Comparison of ENCODE assay signal across 8 cellular contexts in genomic region chr10:117441812-117442443, GRCh38.
A peak's percentile ranks its signal among the peaks of the same experiment; 100 is the strongest.
DNase-seq lines count a peak whose midpoint lies in the region; ATAC-seq, FAIRE-seq and TF ChIP-seq lines count a peak whose summit lies in the region.

No MANE protein-coding gene starts in this region.

- ATAC-seq in GM19438 (IDR thresholded peaks at IDR 0.05; ENCODE audit: low read depth, unreplicated experiment) (peak; percentile 74), HG02885 (IDR thresholded peaks at IDR 0.05; ENCODE audit: poor library complexity, unreplicated experiment) (no peak), HG02610 (IDR thresholded peaks at IDR 0.05; ENCODE audit: unreplicated experiment) (no peak)

- H3K4me1 ChIP-seq in suprapubic skin = peaks cover 22% of the 10 kb centered on the region

- H3K27ac Mint-ChIP-seq in nephron progenitor cell = no peak overlapping the region

- H3K36me3 ChIP-seq in suprapubic skin = no peaks in the 10 kb centered on the region

- FAIRE-seq in HTR-8/SVneo (lab: Jason Lieb, UNC) = no peak

- no peaks in the 10 kb centered on the region for H3K27me3 ChIP-seq in suprapubic skin

- in situ Hi-C loops in astrocyte of the cerebellum (cut with HindIII; ENCODE audit: low sequenced_read_pairs) = loop anchor here (25.0 kb wide), 1 partner anchor 230 kb away; no protein-coding TSS in a partner anchor

- H3K27me3 Mint-ChIP-seq in nephron progenitor cell (ENCODE audit: low read depth, poor library complexity) = peaks cover 23% of the 10 kb centered on the region

- no peak overlapping the region for H3K4me3 Mint-ChIP-seq in nephron progenitor cell

- WGBS in suprapubic skin = 56% methylated on average over 5 of the region's 6 CpGs

- no peaks in the 10 kb centered on the region for H3K36me3 Mint-ChIP-seq in nephron progenitor cell (ENCODE audit: low read depth)

- TF ChIP-seq CTCF in astrocyte of the cerebellum (IDR thresholded peaks at IDR 0.05; ENCODE audit: low read depth, low read length, missing control alignments) = no peak
- TF ChIP-seq CTCF in suprapubic skin (IDR thresholded peaks at IDR 0.05) = no peak
- TF ChIP-seq CTCF in nephron progenitor cell (IDR thresholded peaks at IDR 0.05) = no peak

- peaks cover 7% of the 10 kb centered on the region for H3K4me1 Mint-ChIP-seq in nephron progenitor cell

- H3K9me3 Mint-ChIP-seq in nephron progenitor cell = peaks cover 27% of the 10 kb centered on the region

- H3K9me3 ChIP-seq in suprapubic skin = no peaks in the 10 kb centered on the region

- peak overlapping the region; percentile 66 for H3K27ac ChIP-seq in suprapubic skin

- TF ChIP-seq POLR2A in suprapubic skin (IDR thresholded peaks at IDR 0.05) = no peak

- no peak for TF ChIP-seq EP300 in suprapubic skin (IDR thresholded peaks at IDR 0.05)

- DNase-seq in HTR-8/SVneo (ENCODE audit: insufficient read length, low spot score) (peak; percentile 44), astrocyte of the cerebellum (ENCODE audit: low read depth) (peak; percentile 75), suprapubic skin (ENCODE audit: low spot score in 2 of 2) (no peak), nephron progenitor cell (no peak), NCI-H345 treated with DMSO at 0.1 percent for 48 hours (lab: John Stamatoyannopoulos, UW; ENCODE audit: unreplicated experiment) (no peak)

- no peak overlapping the region for H3K4me3 ChIP-seq in astrocyte of the cerebellum (ENCODE audit: low read depth, low read length)
- H3K4me3 ChIP-seq in suprapubic skin = no peak overlapping the region

Comparison
In these comparisons a context has a peak if more than half of its experiments do, and no peak if none do; other contexts are left out.
1. DNase-seq: peak in HTR-8/SVneo (single experiment) and astrocyte of the cerebellum (single experiment); none in suprapubic skin (0 of 2), nephron progenitor cell (single experiment) and NCI-H345 treated with DMSO at 0.1 percent for 48 hours (single experiment).